ENCODE assay signal across 8 cellular contexts in genomic region chr19:48993175-48994034, GRCh38. TPM values are rescaled to one million over a fixed set of nuclear protein-coding genes. Genes with fewer than 3 reads are reported as not detected.
A peak's percentile ranks its signal among the peaks of the same experiment; 100 is the strongest.
DNase-seq lines count a peak whose midpoint lies in the region; ATAC-seq and TF ChIP-seq lines count a peak whose summit lies in the region.

Gene GYS1 (minus strand): TSS chr19:48993309. CDS start chr19:48993112, 197 bp downstream.
Gene RUVBL2 (plus strand): TSS chr19:48993887. CDS start chr19:48993912, 25 bp downstream.

- peak within 1 kb of the TSS; percentile 97 for H3K27ac Mint-ChIP-seq in activated naive CD4-positive, alpha-beta T cell treated with anti-CD3 and anti-CD28 coated beads, Interleukin-2, amount 10 ng/mL, durations not matched to agents 7 days and 5 days

- H3K27me3 ChIP-seq in gastroesophageal sphincter (no peaks in the 10 kb centered on the region), suprapubic skin (no peaks in the 10 kb centered on the region)

- TF ChIP-seq EP300 in gastroesophageal sphincter (IDR thresholded peaks at IDR 0.05), result no peak
- TF ChIP-seq EP300 in suprapubic skin (IDR thresholded peaks at IDR 0.05), result no peak

- no peaks in the 10 kb centered on the region for H3K9me3 Mint-ChIP-seq in activated naive CD4-positive, alpha-beta T cell treated with anti-CD3 and anti-CD28 coated beads, Interleukin-2, amount 10 ng/mL, durations not matched to agents 7 days and 5 days

- TF ChIP-seq POLR2A in gastroesophageal sphincter (IDR thresholded peaks at IDR 0.05) (peak; percentile 97), suprapubic skin (IDR thresholded peaks at IDR 0.05) (peak in 1 of 2 donors; percentile 79)

- H3K36me3 ChIP-seq in gastroesophageal sphincter (peaks cover 0 to 26% of the 10 kb centered on the region in 2 donors), suprapubic skin (peaks cover 8% of the 10 kb centered on the region)

- peak within 1 kb of the TSS; percentile 94 for H3K4me3 Mint-ChIP-seq in activated naive CD4-positive, alpha-beta T cell treated with anti-CD3 and anti-CD28 coated beads, Interleukin-2, amount 10 ng/mL, durations not matched to agents 7 days and 5 days

- H3K4me1 ChIP-seq in gastroesophageal sphincter, result peaks cover 0 to 46% (median 29%) of the 10 kb centered on the region in 3 donors
- peaks cover 44% of the 10 kb centered on the region for H3K4me1 ChIP-seq in suprapubic skin

- CTCF ChIA-PET in HEK293T (lab: Yijun Ruan, JAX), result interaction anchor here (0.6 to 3.5 kb wide), 25 partner anchors 10 to 801 kb away, joined by 3 to 26 read pairs (median 3); partner anchors contain the start of genes DHDH, FTL, IZUMO1 and LIN7B
- CTCF ChIA-PET in activated naive CD4-positive, alpha-beta T cell treated with anti-CD3 and anti-CD28 coated beads, Interleukin-2, amount 10 ng/mL, durations not matched to agents 7 days and 5 days (lab: Charles Lee), result interaction anchor here (0.5 to 2.0 kb wide), 24 partner anchors 9 to 206 kb away, joined by 3 to 14 read pairs (median 4); partner anchors contain the start of gene LIN7B

- no peaks in the 10 kb centered on the region for H3K9me3 ChIP-seq in gastroesophageal sphincter
- no peaks in the 10 kb centered on the region for H3K9me3 ChIP-seq in suprapubic skin

- 0 to 1% methylated on average over 7 to 16 of the region's 56 CpGs for WGBS in gastroesophageal sphincter (ENCODE audit: low coverage in 1 of 2), 2 donors
- under 1% methylated on average over 32 of the region's 56 CpGs for WGBS in suprapubic skin

- H3K4me1 Mint-ChIP-seq in activated naive CD4-positive, alpha-beta T cell treated with anti-CD3 and anti-CD28 coated beads, Interleukin-2, amount 10 ng/mL, durations not matched to agents 7 days and 5 days, result peaks cover 49% of the 10 kb centered on the region

- peak; percentile 98 for DNase-seq in GM04503 (ENCODE audit: low read depth)
- peak; percentile 99 for DNase-seq in HEK293T (ENCODE audit: extremely low spot score)
- DNase-seq in MV-4-11 (lab: John Stamatoyannopoulos, UW), result peak; percentile 100
- DNase-seq in SK-N-DZ (ENCODE audit: low spot score), result peak; percentile 97
- peak; percentile 99 for DNase-seq in activated naive CD4-positive, alpha-beta T cell treated with anti-CD3 and anti-CD28 coated beads, Interleukin-2, amount 10 ng/mL, durations not matched to agents 7 days and 5 days
- peak; percentile 97 for DNase-seq in non-pigmented ciliary epithelial cell (ENCODE audit: low read depth)
- peak; percentile 99 to 100 for DNase-seq in suprapubic skin (ENCODE audit: low spot score in 2 of 2)

- H3K27me3 Mint-ChIP-seq in activated naive CD4-positive, alpha-beta T cell treated with anti-CD3 and anti-CD28 coated beads, Interleukin-2, amount 10 ng/mL, durations not matched to agents 7 days and 5 days, result no peaks in the 10 kb centered on the region

- H3K27ac ChIP-seq in gastroesophageal sphincter (peak within 1 kb of the TSS; percentile 93 to 95 (median 94)), suprapubic skin (peak within 1 kb of the TSS; percentile 95)

- peak; percentile 96 for ATAC-seq in gastroesophageal sphincter

- TF ChIP-seq CTCF in gastroesophageal sphincter (IDR thresholded peaks at IDR 0.05) (peak in 3 of 4 experiments; percentile 96 to 100 (median 99)), suprapubic skin (IDR thresholded peaks at IDR 0.05) (peak; percentile 99)

- H3K36me3 Mint-ChIP-seq in activated naive CD4-positive, alpha-beta T cell treated with anti-CD3 and anti-CD28 coated beads, Interleukin-2, amount 10 ng/mL, durations not matched to agents 7 days and 5 days, result peaks cover 12% of the 10 kb centered on the region

- H3K4me3 ChIP-seq in gastroesophageal sphincter (peak within 1 kb of the TSS; percentile 66 to 81), suprapubic skin (peak within 1 kb of the TSS; percentile 76)

- POLR2A ChIA-PET in HEK293T (lab: Yijun Ruan, JAX), result interaction anchor here (0.7 to 2.3 kb wide), 18 partner anchors 10 to 206 kb away, joined by 3 to 12 read pairs (median 5); partner anchors contain the start of genes BAX, BCAT2 and PPP1R15A

TF ChIP-seq in HEK293T, 16 proteins besides CTCF, POLR2A, EP300 and RAD21:
- TF ChIP-seq LEF1 (IDR thresholded peaks at IDR 0.05; ENCODE audit: borderline replicate concordance) (no peak), SUZ12 (IDR thresholded peaks at IDR 0.05) (no peak), BHLHE40 (IDR thresholded peaks at IDR 0.05; ENCODE audit: borderline replicate concordance) (no peak), L3MBTL2 (conservative IDR thresholded peaks at IDR 0.05) (no peak), PKNOX1 (IDR thresholded peaks at IDR 0.05) (peak; percentile 99), HDGF (IDR thresholded peaks at IDR 0.05; ENCODE audit: borderline replicate concordance) (0 out of 2 replicates have a peak, but pooled peaks have one; percentile 26), NFRKB (IDR thresholded peaks at IDR 0.05) (no peak)

RNA-seq across cellular contexts. Expression of gene GYS1, which starts in this region (rescaled TPM):
- 10.2 and 10.3 TPM in 2 replicates for polyA plus RNA-seq in SK-N-DZ (2014; cell fraction: cytosol; rRNA removed)
- 6.2 and 6.5 TPM in 2 replicates for polyA plus RNA-seq in SK-N-DZ (2014; cell fraction: nucleus; rRNA removed)
- total RNA-seq in gastroesophageal sphincter (10 to 100 TPM; 22.1 to 44.4 (median 38.5) TPM), suprapubic skin (10 to 100 TPM; 26.4 to 42.0 (median 31.6) TPM)

RNA-seq across cellular contexts. Expression of gene RUVBL2, which starts in this region (rescaled TPM):
- 174 and 178 TPM in 2 replicates for polyA plus RNA-seq in SK-N-DZ (2014; cell fraction: cytosol; rRNA removed)
- 150 and 173 TPM in 2 replicates for polyA plus RNA-seq in SK-N-DZ (2014; cell fraction: nucleus; rRNA removed)
- total RNA-seq in gastroesophageal sphincter (10 to 100 TPM; 69.4 to 96.5 (median 84.2) TPM), suprapubic skin (10 to 100 TPM; 37.3 to 70.3 (median 68.8) TPM)

Comparison
In these comparisons a context has a peak if more than half of its experiments do, and no peak if none do; other contexts are left out.
1. Peak in every context shown above with its lines: DNase-seq, ATAC-seq, H3K4me3 ChIP-seq and H3K27ac ChIP-seq.